In the genomic region with DNA sequence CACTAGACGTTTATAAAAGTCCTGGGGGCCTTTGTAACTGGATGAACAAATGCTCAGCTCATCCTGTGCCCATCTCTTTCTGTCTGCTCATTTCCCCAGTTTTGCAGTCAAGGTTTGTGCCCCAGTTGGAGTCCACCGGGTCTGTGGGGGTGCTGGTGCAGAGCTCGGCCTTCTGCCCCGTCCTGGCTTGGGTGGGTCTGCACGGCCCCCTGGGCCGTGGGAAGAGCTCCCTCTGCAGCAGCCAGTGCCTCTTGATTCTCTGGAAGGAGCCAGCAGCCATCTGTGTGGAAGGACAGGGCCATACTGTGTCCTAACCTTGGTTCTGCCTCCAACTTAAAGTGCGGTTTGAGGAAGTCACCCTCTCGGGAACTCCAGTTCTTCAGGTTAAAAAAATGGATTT, we compare ENCODE assay signal across 3 cellular contexts.
"Had no signal": no experiment of that assay in that cellular context is flagged by ENCODE, and none has a peak within 500 bp of the region (broad histone marks: within the 10 kb centered on the region; RNA-seq: fewer than 3 reads in every experiment).

No MANE protein-coding gene starts in this region.

- ATAC-seq: GM12878 had no signal

- DNase-seq: GDM1, GF-D8 had no signal

- H3K4me3 ChIP-seq: GM12878 had no signal
